ENCODE assay signal across 7 cellular contexts in the genomic region with DNA sequence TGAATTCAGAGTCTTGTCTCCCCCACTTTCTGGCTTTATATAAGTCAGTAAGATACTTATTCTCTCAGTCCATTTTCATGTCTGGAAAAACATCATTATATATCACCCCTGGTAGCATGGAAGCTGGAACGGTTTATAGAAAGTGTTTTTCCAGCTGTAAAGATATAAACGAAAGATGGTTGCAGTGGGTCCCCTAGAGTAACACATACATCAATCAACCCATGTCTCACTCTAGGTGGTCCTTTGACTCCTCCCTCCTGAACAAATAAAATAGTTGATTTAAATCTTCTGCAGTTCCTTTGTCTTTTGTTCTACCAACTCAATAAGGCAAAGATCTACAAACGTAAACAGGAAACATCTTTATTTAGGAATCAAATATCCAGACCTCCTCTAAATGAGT.
"Had no signal": no experiment of that assay in that cellular context is flagged by ENCODE, and none has a peak within 500 bp of the region (broad histone marks: within the 10 kb centered on the region; RNA-seq: fewer than 3 reads in every experiment).

No MANE protein-coding gene starts in this region.

- H3K27ac ChIP-seq: GM23248, HL-60 had no signal

- H3K4me3 ChIP-seq: GM23248, K562 had no signal

- H3K9ac ChIP-seq: GM23248 had no signal

- DNase-seq: GM23248, H9, HCEC 1CT, KG1 had no signal

- H2AFZ ChIP-seq: GM23248 had no signal

- ATAC-seq: HepG2, K562 had no signal
